In genomic region chr7:111587126-111587525, GRCh38 we compare ENCODE assay signal across 17 cellular contexts. TPM values are rescaled to one million over a fixed set of nuclear protein-coding genes. Genes with fewer than 3 reads are reported as not detected.
DNase-seq lines count a peak whose midpoint lies in the region; ATAC-seq and TF ChIP-seq lines count a peak whose summit lies in the region.
"Had no signal": no experiment of that assay in that cellular context is flagged by ENCODE, and none has a peak within 500 bp of the region (broad histone marks: within the 10 kb centered on the region; RNA-seq: fewer than 3 reads in every experiment).

No MANE protein-coding gene starts in this region.

- TF ChIP-seq CTCF in MCF 10A (IDR thresholded peaks at IDR 0.05; ENCODE audit: unreplicated experiment) (no peak), mammary epithelial cell (conservative IDR thresholded peaks at IDR 0.05 in 1 of 2, IDR thresholded peaks at IDR 0.05 in 1 of 2; ENCODE audit: extremely low read depth in 1 of 2, insufficient read depth in 1 of 2, low read depth in 1 of 2, low read length in 2 of 2) (no peak), PC-3 (conservative IDR thresholded peaks at IDR 0.05; ENCODE audit: low read depth, low read length) (no peak), fibroblast of the aortic adventitia (IDR thresholded peaks at IDR 0.05; ENCODE audit: insufficient read depth, low read length) (no peak)

- in situ Hi-C loops in mammary epithelial cell (cut with MboI; ENCODE audit: low sequenced_read_pairs in 2 of 2), result no loop called here

- peak overlapping the region; percentile 55 for H3K27ac Mint-ChIP-seq in MCF 10A (ENCODE audit: low read depth, unreplicated experiment)

- no peaks in the 10 kb centered on the region for H3K36me3 Mint-ChIP-seq in MCF 10A (ENCODE audit: insufficient read depth, unreplicated experiment)
- H3K36me3 Mint-ChIP-seq: CD4-positive, alpha-beta memory T cell had no signal

- H4K20me1 ChIP-seq in mammary epithelial cell (ENCODE audit: insufficient read depth, low read length) (no peaks in the 10 kb centered on the region), PC-3 (ENCODE audit: low read length) (no peaks in the 10 kb centered on the region)

- POLR2A ChIA-PET in MCF 10A (lab: Yijun Ruan, JAX) (no interaction called here), PC-3 (lab: Charles Lee; ENCODE audit: unreplicated experiment) (no interaction called here)

- H3K4me2 ChIP-seq in mammary epithelial cell (ENCODE audit: insufficient read depth, low read depth, low read length) (no peak overlapping the region), PC-3 (ENCODE audit: low read length) (0 out of 2 replicates have a peak overlapping the region, but pooled peaks have one; percentile 36)

- H3K9me3 Mint-ChIP-seq in MCF 10A (ENCODE audit: unreplicated experiment), result no peaks in the 10 kb centered on the region

- no peaks in the 10 kb centered on the region for H3F3A ChIP-seq in PC-3 (ENCODE audit: low read length, unreplicated experiment)

- no peak overlapping the region for H3K4me3 Mint-ChIP-seq in MCF 10A (ENCODE audit: unreplicated experiment)
- H3K4me3 Mint-ChIP-seq: CD4-positive, alpha-beta memory T cell had no signal

- H3K79me2 ChIP-seq in mammary epithelial cell (ENCODE audit: insufficient read depth, low read length) (no peaks in the 10 kb centered on the region), PC-3 (ENCODE audit: low read length) (no peaks in the 10 kb centered on the region)

- intact Hi-C loops in MCF 10A (cut with micrococcal nuclease) (no loop called here), mammary epithelial cell (cut with micrococcal nuclease) (no loop called here), PC-3 (cut with micrococcal nuclease) (no loop called here)

- dilution Hi-C loops in mammary epithelial cell (cut with HindIII; ENCODE audit: low sequenced_read_pairs), result no loop called here

- DNase-seq in MCF 10A (ENCODE audit: unreplicated experiment) (no peak), mammary epithelial cell (no peak), PC-3 (no peak), fibroblast of the aortic adventitia (ENCODE audit: low read depth) (peak; percentile 1), SIG-M5 treated with dmso at 0.1 percent for 504 hours (lab: John Stamatoyannopoulos, UW; ENCODE audit: unreplicated experiment) (no peak), HuH-7 (ENCODE audit: low spot score) (no peak)
- DNase-seq: C1 segment of cervical spinal cord; Calu3; CD4-positive, alpha-beta memory T cell; COR-L47; DMS53; DMS79 treated with DMSO at 0.1 percent for 48 hours; GF-D8; GM23248; H7; HCEC 1CT had no signal

- H3K27me3 ChIP-seq in mammary epithelial cell (ENCODE audit: insufficient read depth, low read length), result no peaks in the 10 kb centered on the region
- H3K27me3 ChIP-seq in PC-3 (ENCODE audit: low read length), result no peaks in the 10 kb centered on the region

- no peaks in the 10 kb centered on the region for H3K4me1 ChIP-seq in mammary epithelial cell (ENCODE audit: insufficient read depth, low read length)
- peaks cover 15% of the 10 kb centered on the region; the same call in 1 of the 2 replicates for H3K4me1 ChIP-seq in PC-3 (ENCODE audit: insufficient read depth, low read length)

- no peak overlapping the region for H3K4me3 ChIP-seq in mammary epithelial cell (replicated peaks in 1 of 3; ENCODE audit: insufficient read depth in 1 of 3, low read depth in 2 of 3, low read length in 3 of 3)
- no peak overlapping the region for H3K4me3 ChIP-seq in PC-3 (ENCODE audit: low read length)
- no peak overlapping the region for H3K4me3 ChIP-seq in fibroblast of the aortic adventitia (ENCODE audit: low read depth, low read length)
- H3K4me3 ChIP-seq: GM23248 had no signal

- 42% methylated on average over 5 of the region's 5 CpGs for WGBS in mammary epithelial cell (ENCODE audit: low coverage, missing lambda C conversion rate)

- CTCF ChIA-PET in MCF 10A (lab: Yijun Ruan, JAX) (interaction anchor here (0.5 to 1.6 kb wide), 2 partner anchors 9 to 79 kb away, joined by 3 read pairs; no protein-coding TSS in a partner anchor), mammary epithelial cell (lab: Charles Lee; ENCODE audit: low non-redundant PET) (no interaction called here), PC-3 (lab: Charles Lee) (no interaction called here)

- H3K9me3 ChIP-seq in mammary epithelial cell (replicated peaks; ENCODE audit: insufficient read depth, low read length), result no peaks in the 10 kb centered on the region
- H3K9me3 ChIP-seq in PC-3 (ENCODE audit: low read length), result no peaks in the 10 kb centered on the region

- H3K36me3 ChIP-seq in mammary epithelial cell (ENCODE audit: insufficient read depth, low read length) (no peaks in the 10 kb centered on the region), PC-3 (ENCODE audit: low read depth, low read length) (no peaks in the 10 kb centered on the region)

- no peak overlapping the region for H3K9ac ChIP-seq in mammary epithelial cell (ENCODE audit: insufficient read depth, low read length)
- H3K9ac ChIP-seq in PC-3 (ENCODE audit: low read length), result no peak overlapping the region
- H3K9ac ChIP-seq: GM23248 had no signal

- no TSS peak for BruUV-seq in MCF 10A (replicated peaks; lab: Mats Ljungman, UMichigan)
- no TSS peak for BruUV-seq in mammary epithelial cell (replicated peaks; lab: Mats Ljungman, UMichigan)
- no TSS peak for BruUV-seq in PC-3 (replicated peaks; lab: Mats Ljungman, UMichigan)

- no peaks in the 10 kb centered on the region for H3K4me1 Mint-ChIP-seq in MCF 10A (ENCODE audit: insufficient read depth, unreplicated experiment)
- H3K4me1 Mint-ChIP-seq: CD4-positive, alpha-beta memory T cell had no signal

- no peaks in the 10 kb centered on the region for H3K27me3 Mint-ChIP-seq in MCF 10A (ENCODE audit: insufficient read depth, unreplicated experiment)

- no peak for ATAC-seq in PC-3
- ATAC-seq in HG02973 (IDR thresholded peaks at IDR 0.05; ENCODE audit: unreplicated experiment), result no peak

- no peak overlapping the region for H3K27ac ChIP-seq in mammary epithelial cell (ENCODE audit: insufficient read depth, low read depth, low read length)
- H3K27ac ChIP-seq in PC-3 (ENCODE audit: low read length), result peak overlapping the region; percentile 67
- H3K27ac ChIP-seq: GM23248 had no signal

- no peaks in the 10 kb centered on the region for H3K9me2 ChIP-seq in PC-3 (replicated peaks; ENCODE audit: low read length)

- H2AFZ ChIP-seq in mammary epithelial cell (ENCODE audit: low read depth, low read length) (no peak overlapping the region), PC-3 (ENCODE audit: low read length) (no peak overlapping the region)
- H2AFZ ChIP-seq: GM23248 had no signal

RNA-seq across cellular contexts. Expression of gene IMMP2L, which starts 24.8 kb away (rescaled TPM):
- 23.7 and 28.1 TPM in 2 replicates for total RNA-seq in MCF 10A (2022)
- 10 to 100 TPM; 10.8 to 19.9 TPM for total RNA-seq in mammary epithelial cell
- polyA plus RNA-seq in mammary epithelial cell, result 7.9 TPM
- polyA minus RNA-seq in mammary epithelial cell, result 1.0 TPM
- 8.6 and 15.4 TPM in 2 replicates for total RNA-seq in PC-3 (2014; rRNA removed)
- total RNA-seq in fibroblast of the aortic adventitia (ENCODE audit: low replicate concordance), result 9.9 and 24.1 TPM in 2 replicates
